ENCODE assay signal across 8 cellular contexts in the genomic region with DNA sequence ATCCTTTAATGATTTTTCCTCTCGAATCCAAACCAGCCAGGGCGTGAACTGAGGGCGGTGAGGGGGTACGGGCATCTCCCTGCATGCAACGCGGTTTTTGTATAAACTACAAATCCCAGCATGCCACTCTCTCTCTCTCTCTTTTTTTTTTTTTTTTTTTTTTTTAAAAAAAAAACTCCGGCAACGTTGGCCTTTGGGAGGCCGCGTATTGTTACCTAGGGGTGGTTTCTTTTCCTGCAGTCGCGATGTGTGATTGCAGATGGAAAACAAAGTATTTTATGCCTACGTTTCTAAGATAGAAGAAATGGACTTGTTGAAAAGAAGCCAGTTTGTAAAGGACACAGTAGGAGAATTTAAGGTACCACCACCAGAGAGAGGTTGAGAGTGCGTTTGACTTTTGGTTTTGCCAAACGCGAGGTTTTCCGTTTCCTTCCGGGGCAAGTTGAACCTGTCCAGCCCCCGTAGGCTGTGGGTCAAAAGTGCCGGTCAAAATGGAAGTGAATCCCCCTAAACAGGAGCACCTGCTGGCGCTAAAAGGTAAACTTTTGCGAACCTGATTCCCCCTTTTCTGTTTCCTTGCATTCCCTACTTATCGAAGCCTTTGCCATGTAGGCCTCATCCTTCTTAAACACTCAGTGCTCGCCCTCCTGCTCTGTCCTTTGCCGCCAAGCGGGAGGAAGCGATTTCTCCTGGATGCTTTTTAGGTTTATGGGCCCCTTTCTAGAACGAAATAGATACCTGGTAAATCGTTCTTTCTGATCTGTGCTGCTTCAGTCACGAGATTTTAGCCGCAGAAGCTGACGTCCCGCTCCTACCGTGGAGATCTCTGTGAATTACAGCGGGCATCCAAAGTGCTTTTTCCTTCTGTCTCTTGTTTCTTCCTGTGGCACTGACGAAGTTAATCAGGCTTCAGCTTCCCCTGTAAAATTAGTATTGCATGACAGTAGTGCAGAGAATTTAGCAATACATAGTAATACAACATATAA.
DNase-seq lines count a peak whose midpoint lies in the region; ATAC-seq and TF ChIP-seq lines count a peak whose summit lies in the region.

A gene with protein sequence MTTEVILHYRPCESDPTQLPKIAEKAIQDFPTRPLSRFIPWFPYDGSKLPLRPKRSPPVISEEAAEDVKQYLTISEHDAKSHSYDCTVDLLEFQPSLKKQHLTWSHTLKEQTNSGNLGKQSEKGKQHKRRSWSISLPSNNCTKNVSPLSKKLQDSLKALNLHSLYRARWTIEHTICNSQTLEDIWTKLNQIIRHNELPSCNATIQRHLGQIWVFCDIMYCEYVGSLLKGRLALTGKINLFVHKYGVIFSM (plus strand): TSS at position 458 of the 986 bp plus-strand sequence. CDS start 4,561 bp downstream, outside the sequence.
A gene with protein sequence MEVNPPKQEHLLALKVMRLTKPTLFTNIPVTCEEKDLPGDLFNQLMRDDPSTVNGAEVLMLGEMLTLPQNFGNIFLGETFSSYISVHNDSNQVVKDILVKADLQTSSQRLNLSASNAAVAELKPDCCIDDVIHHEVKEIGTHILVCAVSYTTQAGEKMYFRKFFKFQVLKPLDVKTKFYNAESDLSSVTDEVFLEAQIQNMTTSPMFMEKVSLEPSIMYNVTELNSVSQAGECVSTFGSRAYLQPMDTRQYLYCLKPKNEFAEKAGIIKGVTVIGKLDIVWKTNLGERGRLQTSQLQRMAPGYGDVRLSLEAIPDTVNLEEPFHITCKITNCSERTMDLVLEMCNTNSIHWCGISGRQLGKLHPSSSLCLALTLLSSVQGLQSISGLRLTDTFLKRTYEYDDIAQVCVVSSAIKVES (plus strand): TSS at position 458 of the 986 bp plus-strand sequence. CDS start 34 bp downstream, at position 492.

- ATAC-seq in GM19035 (IDR thresholded peaks at IDR 0.05; ENCODE audit: unreplicated experiment), result peak; percentile 74
- ATAC-seq in HG03354 (IDR thresholded peaks at IDR 0.05; ENCODE audit: poor library complexity, severe bottlenecking, unreplicated experiment), result peak; percentile 84

- H3K4me3 ChIP-seq in choroid plexus epithelial cell (ENCODE audit: low read depth, low read length), result peak within 1 kb of the TSS; percentile 78

- peak; percentile 13 for TF ChIP-seq CTCF in choroid plexus epithelial cell (conservative IDR thresholded peaks at IDR 0.05; ENCODE audit: low read depth, low read length)

- DNase-seq in AG20443 (ENCODE audit: low spot score) (peak; percentile 81), NCI-H446 (lab: John Stamatoyannopoulos, UW) (peak; percentile 89 to 93), choroid plexus epithelial cell (ENCODE audit: low read depth) (peak; percentile 90), kidney glomerular epithelial cell (lab: John Stamatoyannopoulos, UW) (peak; percentile 94)
- peak; percentile 74 for DNase-seq in activated CD4-positive, CD25-positive, alpha-beta regulatory T cell treated with anti-CD3 and anti-CD28 coated beads, Interleukin-2, amount 50 U/mL, for 72 hours
- DNase-seq in stimulated activated CD4-positive, alpha-beta T cell treated with anti-CD3 and anti-CD28 coated beads, Interleukin-15, amount 100 ng/mL, for 48 hours (ENCODE audit: low read depth in 2 of 2), result peak; percentile 65 to 72

Comparison
In these comparisons a context has a peak if more than half of its experiments do, and no peak if none do; other contexts are left out.
1. Peak in every context shown above with its lines: DNase-seq, ATAC-seq and H3K4me3 ChIP-seq.